Comparison of ENCODE assay signal across 10 cellular contexts in genomic region chr11:10490032-10490397, GRCh38. TPM values are rescaled to one million over a fixed set of nuclear protein-coding genes. Genes with fewer than 3 reads are reported as not detected.
DNase-seq lines count a peak whose midpoint lies in the region; ATAC-seq, FAIRE-seq and TF ChIP-seq lines count a peak whose summit lies in the region.
"Had no signal": no experiment of that assay in that cellular context is flagged by ENCODE, and none has a peak within 500 bp of the region (broad histone marks: within the 10 kb centered on the region; RNA-seq: fewer than 3 reads in every experiment).

No MANE protein-coding gene starts in this region.

- no peak overlapping the region for H3K4me3 Mint-ChIP-seq in activated B cell treated with CpG ODN at 0.5 μM for 24 hours

- no peaks in the 10 kb centered on the region for H3K79me2 ChIP-seq in fibroblast of lung (ENCODE audit: control insufficient read depth, insufficient read depth, low read length)

- peak overlapping the region; percentile 91 for H3K27ac Mint-ChIP-seq in activated B cell treated with CpG ODN at 0.5 μM for 24 hours

- peaks cover 18% of the 10 kb centered on the region for H3K4me1 ChIP-seq in fibroblast of lung (ENCODE audit: control insufficient read depth, extremely low read depth, insufficient read depth, low read length)

- no peaks in the 10 kb centered on the region for H3K9me3 Mint-ChIP-seq in activated B cell treated with CpG ODN at 0.5 μM for 24 hours

- H3K36me3 ChIP-seq in fibroblast of lung (ENCODE audit: control insufficient read depth, insufficient read depth, low read length): peaks cover 3% of the 10 kb centered on the region

- peak; percentile 48 for FAIRE-seq in GM12892 (lab: Jason Lieb, UNC)
- FAIRE-seq: HepG2 had no signal

- CTCF ChIA-PET in activated B cell treated with CpG ODN at 0.5 μM for 24 hours (lab: Charles Lee): interaction anchor here (1.3 to 2.3 kb wide), 2 partner anchors 34 to 76 kb away, joined by 6 to 16 read pairs; partner anchors contain the start of gene AMPD3

- in situ Hi-C loops in G401 (cut with HindIII; ENCODE audit: low sequenced_read_pairs): no loop called here

- intact Hi-C loops in activated B cell treated with CpG ODN at 0.5 μM for 24 hours (cut with micrococcal nuclease): loop anchor here (5.0 kb wide), 1 partner anchor 37 kb away; no protein-coding TSS in a partner anchor

- peaks cover 91% of the 10 kb centered on the region for H3K36me3 Mint-ChIP-seq in activated B cell treated with CpG ODN at 0.5 μM for 24 hours (ENCODE audit: low read depth)

- TF ChIP-seq POLR2A in GM12892 (IDR thresholded peaks at IDR 0.05; ENCODE audit: low read depth, low read length): no peak

- H3K4me3 ChIP-seq in fibroblast of lung (replicated peaks in 1 of 4; ENCODE audit: control extremely low read depth in 1 of 4, insufficient read depth in 1 of 4, low read depth in 3 of 4, low read length in 4 of 4) (no peak overlapping the region), skin epidermis (no peak overlapping the region)

- no peaks in the 10 kb centered on the region for H4K20me1 ChIP-seq in fibroblast of lung (ENCODE audit: control insufficient read depth, extremely low read depth, insufficient read depth, low read length)

- no peak for ATAC-seq in activated B cell treated with CpG ODN at 0.5 μM for 24 hours (ENCODE audit: low read depth)

- peaks cover 43% of the 10 kb centered on the region for H3K4me1 Mint-ChIP-seq in activated B cell treated with CpG ODN at 0.5 μM for 24 hours

- no peaks in the 10 kb centered on the region for H3K27me3 Mint-ChIP-seq in activated B cell treated with CpG ODN at 0.5 μM for 24 hours

- H3K27me3 ChIP-seq in fibroblast of lung (ENCODE audit: control insufficient read depth, insufficient read depth, low read length): no peaks in the 10 kb centered on the region

- TF ChIP-seq CTCF in activated B cell treated with CpG ODN at 0.5 μM for 24 hours (IDR thresholded peaks at IDR 0.05): no peak
- no peak for TF ChIP-seq CTCF in fibroblast of lung (conservative IDR thresholded peaks at IDR 0.05 in 1 of 2, IDR thresholded peaks at IDR 0.05 in 1 of 2; ENCODE audit: low read depth in 1 of 2, low read length in 2 of 2)
- TF ChIP-seq CTCF in GM20000 (IDR thresholded peaks at IDR 0.05; ENCODE audit: extremely low read depth, missing control alignments): no peak

- H3K27ac ChIP-seq in fibroblast of lung (ENCODE audit: insufficient read depth, low read length) (peak overlapping the region; percentile 86), skin epidermis (peak overlapping the region in 14 of 21 experiments; percentile 61 to 92 (median 82))

- H2AFZ ChIP-seq in fibroblast of lung (ENCODE audit: low read length): no peak overlapping the region

- POLR2A ChIA-PET in activated B cell treated with CpG ODN at 0.5 μM for 24 hours (lab: Charles Lee): interaction anchor here (2.8 to 6.5 kb wide), 2 partner anchors 34 to 48 kb away, joined by 20 to 219 read pairs; partner anchors contain the start of gene AMPD3

- H3K9ac ChIP-seq in fibroblast of lung (ENCODE audit: insufficient read depth, low read length): no peak overlapping the region

- no peak overlapping the region for H3K4me2 ChIP-seq in fibroblast of lung (ENCODE audit: extremely low read depth, insufficient read depth, low read length)

- no peaks in the 10 kb centered on the region for H3K9me3 ChIP-seq in fibroblast of lung (ENCODE audit: control insufficient read depth, insufficient read depth, low read depth, low read length)

- no peak for DNase-seq in GM12892 (ENCODE audit: insufficient read length)
- no peak for DNase-seq in activated B cell treated with CpG ODN at 0.5 μM for 24 hours
- no peak for DNase-seq in fibroblast of lung (ENCODE audit: low read depth in 2 of 2)
- no peak for DNase-seq in NCI-H146 treated with DMSO at 0.1 percent for 48 hours (lab: John Stamatoyannopoulos, UW; ENCODE audit: unreplicated experiment)
- DNase-seq in NCI-H526 treated with DMSO at 0.1 percent for 48 hours (lab: John Stamatoyannopoulos, UW): no peak
- DNase-seq in GM20000 (ENCODE audit: low spot score): no peak
- DNase-seq in G401 (ENCODE audit: low spot score): no peak
- DNase-seq: T-helper 9 cell had no signal

RNA-seq across cellular contexts. Expression of gene AMPD3, which starts 35.0 kb away (rescaled TPM):
- polyA plus RNA-seq in GM12892 (2012; ENCODE audit: missing spikeins): 49.2 TPM
- total RNA-seq in activated B cell treated with CpG ODN at 0.5 μM for 24 hours (99.5 and 116 TPM in 2 replicates), fibroblast of lung (6.2 and 24.9 TPM in 2 replicates)
- 11.3 and 18.1 TPM in 2 replicates for polyA plus RNA-seq in fibroblast of lung
- 7.9 and 11.9 TPM in 2 replicates for polyA plus RNA-seq in fibroblast of lung (2012)
- polyA minus RNA-seq in fibroblast of lung (ENCODE audit: low replicate concordance): 34.1 and 52.0 TPM in 2 replicates
- 0.54 and 1.8 TPM in 2 replicates for total RNA-seq in G401 (2014; rRNA removed; shearing (Covaris generic))

RNA-seq across cellular contexts. Expression of gene RNF141, which starts 51.0 kb away (rescaled TPM):
- 16.7 TPM for polyA plus RNA-seq in GM12892 (2012; ENCODE audit: missing spikeins)
- total RNA-seq in activated B cell treated with CpG ODN at 0.5 μM for 24 hours (32.8 and 36.9 TPM in 2 replicates), fibroblast of lung (26.2 and 32.5 TPM in 2 replicates)
- polyA plus RNA-seq in fibroblast of lung: 29.6 and 43.5 TPM in 2 replicates
- 31.4 and 43.3 TPM in 2 replicates for polyA plus RNA-seq in fibroblast of lung (2012)
- polyA minus RNA-seq in fibroblast of lung (ENCODE audit: low replicate concordance): 1.9 and 2.5 TPM in 2 replicates
- 24.2 and 27.7 TPM in 2 replicates for total RNA-seq in G401 (2014; rRNA removed; shearing (Covaris generic))
